1 cellular context compared by ENCODE assay signal in the genomic region with DNA sequence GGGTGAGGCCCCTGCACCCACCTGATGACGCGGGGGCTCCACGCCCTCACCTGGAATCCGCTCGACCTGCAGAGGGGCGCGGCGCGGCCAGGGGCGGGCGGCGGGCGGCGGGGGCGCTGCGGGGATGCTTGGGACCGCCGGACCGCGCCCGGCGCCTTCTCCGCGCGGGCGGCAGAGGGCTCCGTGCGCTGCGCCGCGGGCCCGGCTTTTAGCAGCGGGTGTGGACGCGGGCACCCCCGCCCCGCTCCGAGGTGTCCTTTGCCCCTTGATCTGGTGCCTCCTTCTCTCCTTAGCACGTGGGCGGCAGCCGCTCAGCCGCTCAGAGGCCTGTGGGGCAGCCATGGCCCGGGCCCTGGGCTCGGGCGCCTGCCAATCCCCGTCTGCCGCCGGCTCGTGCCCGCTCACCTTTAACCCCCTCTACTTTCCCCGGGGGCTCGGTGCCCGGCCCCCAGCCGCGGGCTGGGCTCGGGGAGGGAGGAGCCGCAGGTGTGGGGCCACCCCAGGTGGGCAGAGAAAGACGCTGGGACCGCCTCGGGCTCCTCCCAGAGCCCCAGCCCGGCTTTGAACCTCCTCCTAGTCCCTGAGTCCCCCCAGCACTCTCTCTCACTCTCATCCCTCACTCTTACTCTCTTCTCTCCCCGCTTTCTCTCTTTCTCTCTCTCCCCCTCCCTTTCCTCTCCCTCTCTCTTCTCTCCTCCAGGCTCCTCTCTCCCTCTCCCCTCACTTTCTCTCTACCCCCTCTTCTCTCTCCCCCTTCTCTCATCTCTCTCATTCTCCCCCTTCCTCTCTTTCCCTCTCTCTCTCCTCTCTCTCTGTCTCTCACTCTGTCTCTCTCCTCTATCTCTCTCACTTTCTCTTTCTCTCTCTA.
TF ChIP-seq lines count a peak whose summit lies in the region.

No MANE protein-coding gene starts in this region.

TF ChIP-seq in HEK293, 187 proteins besides CTCF, POLR2A, EP300 and RAD21 (continued from another document and continues in another):
- TF ChIP-seq, protein P1, sequence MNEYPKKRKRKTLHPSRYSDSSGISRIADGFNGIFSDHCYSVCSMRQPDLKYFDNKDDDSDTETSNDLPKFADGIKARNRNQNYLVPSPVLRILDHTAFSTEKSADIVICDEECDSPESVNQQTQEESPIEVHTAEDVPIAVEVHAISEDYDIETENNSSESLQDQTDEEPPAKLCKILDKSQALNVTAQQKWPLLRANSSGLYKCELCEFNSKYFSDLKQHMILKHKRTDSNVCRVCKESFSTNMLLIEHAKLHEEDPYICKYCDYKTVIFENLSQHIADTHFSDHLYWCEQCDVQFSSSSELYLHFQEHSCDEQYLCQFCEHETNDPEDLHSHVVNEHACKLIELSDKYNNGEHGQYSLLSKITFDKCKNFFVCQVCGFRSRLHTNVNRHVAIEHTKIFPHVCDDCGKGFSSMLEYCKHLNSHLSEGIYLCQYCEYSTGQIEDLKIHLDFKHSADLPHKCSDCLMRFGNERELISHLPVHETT (tag by site-specific recombination; IDR thresholded peaks at IDR 0.05) = no peak
- TF ChIP-seq, protein P2, sequence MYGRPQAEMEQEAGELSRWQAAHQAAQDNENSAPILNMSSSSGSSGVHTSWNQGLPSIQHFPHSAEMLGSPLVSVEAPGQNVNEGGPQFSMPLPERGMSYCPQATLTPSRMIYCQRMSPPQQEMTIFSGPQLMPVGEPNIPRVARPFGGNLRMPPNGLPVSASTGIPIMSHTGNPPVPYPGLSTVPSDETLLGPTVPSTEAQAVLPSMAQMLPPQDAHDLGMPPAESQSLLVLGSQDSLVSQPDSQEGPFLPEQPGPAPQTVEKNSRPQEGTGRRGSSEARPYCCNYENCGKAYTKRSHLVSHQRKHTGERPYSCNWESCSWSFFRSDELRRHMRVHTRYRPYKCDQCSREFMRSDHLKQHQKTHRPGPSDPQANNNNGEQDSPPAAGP (tag by site-specific recombination; IDR thresholded peaks at IDR 0.05) = 0 out of 2 replicates have a peak, but pooled peaks have one; percentile 14
- TF ChIP-seq SP3 (tag by site-specific recombination; IDR thresholded peaks at IDR 0.05) (peak; percentile 71), ZNF707 (tag by site-specific recombination; IDR thresholded peaks at IDR 0.05) (no peak), ZNF660 (tag by site-specific recombination; IDR thresholded peaks at IDR 0.05) (no peak), KLF1 (tag by site-specific recombination; IDR thresholded peaks at IDR 0.05) (no peak; the same call in 1 of the 2 replicates), ZNF155 (tag by site-specific recombination; IDR thresholded peaks at IDR 0.05) (no peak), REPIN1 (tag by site-specific recombination; IDR thresholded peaks at IDR 0.05; ENCODE audit: low read depth) (no peak), EGR2 (tag by site-specific recombination; IDR thresholded peaks at IDR 0.05; ENCODE audit: low read depth) (0 out of 2 replicates have a peak, but pooled peaks have one; percentile 4), SALL2 (tag by site-specific recombination; IDR thresholded peaks at IDR 0.05; ENCODE audit: borderline replicate concordance) (no peak), ZNF837 (tag by site-specific recombination; IDR thresholded peaks at IDR 0.05) (no peak), WT1 (tag by site-specific recombination; IDR thresholded peaks at IDR 0.05) (no peak), ZNF521 (tag by site-specific recombination; IDR thresholded peaks at IDR 0.05) (no peak), ZNF501 (tag by site-specific recombination; IDR thresholded peaks at IDR 0.05) (no peak), ZNF433 (tag by site-specific recombination; IDR thresholded peaks at IDR 0.05; ENCODE audit: low read depth) (no peak), ZNF121 (tag by site-specific recombination; IDR thresholded peaks at IDR 0.05) (no peak), ZNF843 (tag by site-specific recombination; IDR thresholded peaks at IDR 0.05) (no peak), ZNF473 (tag by site-specific recombination; IDR thresholded peaks at IDR 0.05) (no peak), FEZF1 (tag by site-specific recombination; IDR thresholded peaks at IDR 0.05) (no peak), ZNF776 (tag by site-specific recombination; IDR thresholded peaks at IDR 0.05; ENCODE audit: borderline replicate concordance) (no peak), OVOL3 (tag by site-specific recombination; IDR thresholded peaks at IDR 0.05) (no peak), ZNF16 (tag by site-specific recombination; IDR thresholded peaks at IDR 0.05; ENCODE audit: low read depth) (no peak), ZNF292 (tag by site-specific recombination; IDR thresholded peaks at IDR 0.05; ENCODE audit: borderline replicate concordance, low read depth) (no peak), SP7 (tag by site-specific recombination; IDR thresholded peaks at IDR 0.05) (peak; percentile 23; the same call in 1 of the 2 replicates), ZNF132 (tag by site-specific recombination; IDR thresholded peaks at IDR 0.05; ENCODE audit: borderline replicate concordance) (no peak), ZNF670 (tag by site-specific recombination; IDR thresholded peaks at IDR 0.05; ENCODE audit: low read depth) (no peak), ZSCAN30 (tag by site-specific recombination; IDR thresholded peaks at IDR 0.05) (no peak), ZNF248 (tag by site-specific recombination; IDR thresholded peaks at IDR 0.05) (no peak), ZNF302 (tag by site-specific recombination; IDR thresholded peaks at IDR 0.05; ENCODE audit: low read depth) (no peak), KLF8 (tag by site-specific recombination; IDR thresholded peaks at IDR 0.05) (no peak), ZNF555 (tag by site-specific recombination; conservative IDR thresholded peaks at IDR 0.05) (no peak), ZNF133 (tag by site-specific recombination; IDR thresholded peaks at IDR 0.05) (no peak), ZNF404 (tag by site-specific recombination; IDR thresholded peaks at IDR 0.05) (no peak), ZNF324 (tag by site-specific recombination; IDR thresholded peaks at IDR 0.05) (no peak), GLI4 (tag by site-specific recombination; IDR thresholded peaks at IDR 0.05) (no peak), ZNF701 (tag by site-specific recombination; IDR thresholded peaks at IDR 0.05) (peak; percentile 56; the same call in 1 of the 2 replicates), ZFP69B (tag by site-specific recombination; IDR thresholded peaks at IDR 0.05) (peak; percentile 36; the same call in 1 of the 2 replicates), ZNF416 (tag by site-specific recombination; IDR thresholded peaks at IDR 0.05) (no peak), ZNF549 (tag by site-specific recombination; IDR thresholded peaks at IDR 0.05) (no peak), ZNF48 (tag by site-specific recombination; IDR thresholded peaks at IDR 0.05) (no peak), PRDM1 (tag by site-specific recombination; IDR thresholded peaks at IDR 0.05) (peak; percentile 99), ZNF426 (tag by site-specific recombination; IDR thresholded peaks at IDR 0.05) (no peak), ZSCAN16 (tag by site-specific recombination; IDR thresholded peaks at IDR 0.05) (no peak), ZNF677 (tag by site-specific recombination; IDR thresholded peaks at IDR 0.05) (no peak), HOXC10 (CRISPR knock-in tag; IDR thresholded peaks at IDR 0.05) (no peak), ZNF239 (tag by site-specific recombination; IDR thresholded peaks at IDR 0.05) (no peak), ZNF792 (tag by site-specific recombination; IDR thresholded peaks at IDR 0.05) (no peak), ZNF311 (tag by site-specific recombination; IDR thresholded peaks at IDR 0.05; ENCODE audit: borderline replicate concordance) (no peak), ZNF623 (tag by site-specific recombination; IDR thresholded peaks at IDR 0.05) (no peak), ZNF341 (tag by site-specific recombination; IDR thresholded peaks at IDR 0.05; ENCODE audit: low read depth) (no peak), ZNF274 (IDR thresholded peaks at IDR 0.05; ENCODE audit: low read length) (no peak), ZNF274 (tag by site-specific recombination; IDR thresholded peaks at IDR 0.05; ENCODE audit: borderline replicate concordance) (no peak), ZNF223 (tag by site-specific recombination; IDR thresholded peaks at IDR 0.05) (no peak), ZNF610 (tag by site-specific recombination; IDR thresholded peaks at IDR 0.05; ENCODE audit: borderline replicate concordance) (no peak), ZNF561 (tag by site-specific recombination; IDR thresholded peaks at IDR 0.05; ENCODE audit: borderline replicate concordance) (no peak), ZNF510 (tag by site-specific recombination; IDR thresholded peaks at IDR 0.05; ENCODE audit: insufficient replicate concordance) (no peak), ZFP37 (tag by site-specific recombination; IDR thresholded peaks at IDR 0.05) (no peak), ZNF266 (tag by site-specific recombination; IDR thresholded peaks at IDR 0.05; ENCODE audit: low read depth) (no peak), HOXA7 (CRISPR knock-in tag; IDR thresholded peaks at IDR 0.05; ENCODE audit: borderline replicate concordance) (no peak), ZNF146 (tag by site-specific recombination; IDR thresholded peaks at IDR 0.05) (no peak), ZNF157 (tag by site-specific recombination; IDR thresholded peaks at IDR 0.05) (no peak), ZNF785 (tag by site-specific recombination; IDR thresholded peaks at IDR 0.05) (no peak)
- TF ChIP-seq, protein P3, sequence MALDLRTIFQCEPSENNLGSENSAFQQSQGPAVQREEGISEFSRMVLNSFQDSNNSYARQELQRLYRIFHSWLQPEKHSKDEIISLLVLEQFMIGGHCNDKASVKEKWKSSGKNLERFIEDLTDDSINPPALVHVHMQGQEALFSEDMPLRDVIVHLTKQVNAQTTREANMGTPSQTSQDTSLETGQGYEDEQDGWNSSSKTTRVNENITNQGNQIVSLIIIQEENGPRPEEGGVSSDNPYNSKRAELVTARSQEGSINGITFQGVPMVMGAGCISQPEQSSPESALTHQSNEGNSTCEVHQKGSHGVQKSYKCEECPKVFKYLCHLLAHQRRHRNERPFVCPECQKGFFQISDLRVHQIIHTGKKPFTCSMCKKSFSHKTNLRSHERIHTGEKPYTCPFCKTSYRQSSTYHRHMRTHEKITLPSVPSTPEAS (tag by site-specific recombination; IDR thresholded peaks at IDR 0.05) = no peak
- TF ChIP-seq, protein P4, sequence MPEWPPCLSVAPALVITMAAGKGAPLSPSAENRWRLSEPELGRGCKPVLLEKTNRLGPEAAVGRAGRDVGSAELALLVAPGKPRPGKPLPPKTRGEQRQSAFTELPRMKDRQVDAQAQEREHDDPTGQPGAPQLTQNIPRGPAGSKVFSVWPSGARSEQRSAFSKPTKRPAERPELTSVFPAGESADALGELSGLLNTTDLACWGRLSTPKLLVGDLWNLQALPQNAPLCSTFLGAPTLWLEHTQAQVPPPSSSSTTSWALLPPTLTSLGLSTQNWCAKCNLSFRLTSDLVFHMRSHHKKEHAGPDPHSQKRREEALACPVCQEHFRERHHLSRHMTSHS (tag by site-specific recombination; IDR thresholded peaks at IDR 0.05) = no peak
- TF ChIP-seq, protein P5, sequence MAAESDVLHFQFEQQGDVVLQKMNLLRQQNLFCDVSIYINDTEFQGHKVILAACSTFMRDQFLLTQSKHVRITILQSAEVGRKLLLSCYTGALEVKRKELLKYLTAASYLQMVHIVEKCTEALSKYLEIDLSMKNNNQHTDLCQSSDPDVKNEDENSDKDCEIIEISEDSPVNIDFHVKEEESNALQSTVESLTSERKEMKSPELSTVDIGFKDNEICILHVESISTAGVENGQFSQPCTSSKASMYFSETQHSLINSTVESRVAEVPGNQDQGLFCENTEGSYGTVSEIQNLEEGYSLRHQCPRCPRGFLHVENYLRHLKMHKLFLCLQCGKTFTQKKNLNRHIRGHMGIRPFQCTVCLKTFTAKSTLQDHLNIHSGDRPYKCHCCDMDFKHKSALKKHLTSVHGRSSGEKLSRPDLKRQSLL (tag by site-specific recombination; IDR thresholded peaks at IDR 0.05) = no peak
- TF ChIP-seq, protein P6, sequence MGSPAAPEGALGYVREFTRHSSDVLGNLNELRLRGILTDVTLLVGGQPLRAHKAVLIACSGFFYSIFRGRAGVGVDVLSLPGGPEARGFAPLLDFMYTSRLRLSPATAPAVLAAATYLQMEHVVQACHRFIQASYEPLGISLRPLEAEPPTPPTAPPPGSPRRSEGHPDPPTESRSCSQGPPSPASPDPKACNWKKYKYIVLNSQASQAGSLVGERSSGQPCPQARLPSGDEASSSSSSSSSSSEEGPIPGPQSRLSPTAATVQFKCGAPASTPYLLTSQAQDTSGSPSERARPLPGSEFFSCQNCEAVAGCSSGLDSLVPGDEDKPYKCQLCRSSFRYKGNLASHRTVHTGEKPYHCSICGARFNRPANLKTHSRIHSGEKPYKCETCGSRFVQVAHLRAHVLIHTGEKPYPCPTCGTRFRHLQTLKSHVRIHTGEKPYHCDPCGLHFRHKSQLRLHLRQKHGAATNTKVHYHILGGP (tag by site-specific recombination; IDR thresholded peaks at IDR 0.05) = no peak
- TF ChIP-seq, protein P7, sequence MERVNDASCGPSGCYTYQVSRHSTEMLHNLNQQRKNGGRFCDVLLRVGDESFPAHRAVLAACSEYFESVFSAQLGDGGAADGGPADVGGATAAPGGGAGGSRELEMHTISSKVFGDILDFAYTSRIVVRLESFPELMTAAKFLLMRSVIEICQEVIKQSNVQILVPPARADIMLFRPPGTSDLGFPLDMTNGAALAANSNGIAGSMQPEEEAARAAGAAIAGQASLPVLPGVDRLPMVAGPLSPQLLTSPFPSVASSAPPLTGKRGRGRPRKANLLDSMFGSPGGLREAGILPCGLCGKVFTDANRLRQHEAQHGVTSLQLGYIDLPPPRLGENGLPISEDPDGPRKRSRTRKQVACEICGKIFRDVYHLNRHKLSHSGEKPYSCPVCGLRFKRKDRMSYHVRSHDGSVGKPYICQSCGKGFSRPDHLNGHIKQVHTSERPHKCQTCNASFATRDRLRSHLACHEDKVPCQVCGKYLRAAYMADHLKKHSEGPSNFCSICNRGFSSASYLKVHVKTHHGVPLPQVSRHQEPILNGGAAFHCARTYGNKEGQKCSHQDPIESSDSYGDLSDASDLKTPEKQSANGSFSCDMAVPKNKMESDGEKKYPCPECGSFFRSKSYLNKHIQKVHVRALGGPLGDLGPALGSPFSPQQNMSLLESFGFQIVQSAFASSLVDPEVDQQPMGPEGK (tag by site-specific recombination; IDR thresholded peaks at IDR 0.05) = peak; percentile 77
- TF ChIP-seq, protein P8, sequence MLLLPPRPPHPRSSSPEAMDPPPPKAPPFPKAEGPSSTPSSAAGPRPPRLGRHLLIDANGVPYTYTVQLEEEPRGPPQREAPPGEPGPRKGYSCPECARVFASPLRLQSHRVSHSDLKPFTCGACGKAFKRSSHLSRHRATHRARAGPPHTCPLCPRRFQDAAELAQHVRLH (tag by site-specific recombination; IDR thresholded peaks at IDR 0.05) = no peak
- TF ChIP-seq, protein P9, sequence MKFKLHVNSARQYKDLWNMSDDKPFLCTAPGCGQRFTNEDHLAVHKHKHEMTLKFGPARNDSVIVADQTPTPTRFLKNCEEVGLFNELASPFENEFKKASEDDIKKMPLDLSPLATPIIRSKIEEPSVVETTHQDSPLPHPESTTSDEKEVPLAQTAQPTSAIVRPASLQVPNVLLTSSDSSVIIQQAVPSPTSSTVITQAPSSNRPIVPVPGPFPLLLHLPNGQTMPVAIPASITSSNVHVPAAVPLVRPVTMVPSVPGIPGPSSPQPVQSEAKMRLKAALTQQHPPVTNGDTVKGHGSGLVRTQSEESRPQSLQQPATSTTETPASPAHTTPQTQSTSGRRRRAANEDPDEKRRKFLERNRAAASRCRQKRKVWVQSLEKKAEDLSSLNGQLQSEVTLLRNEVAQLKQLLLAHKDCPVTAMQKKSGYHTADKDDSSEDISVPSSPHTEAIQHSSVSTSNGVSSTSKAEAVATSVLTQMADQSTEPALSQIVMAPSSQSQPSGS (tag by site-specific recombination; IDR thresholded peaks at IDR 0.05; ENCODE audit: low read depth) = no peak
